ENCODE assay signal across 1 cellular context in genomic region chr12:94705656-94706055, GRCh38.
TF ChIP-seq lines count a peak whose summit lies in the region.

No MANE protein-coding gene starts in this region.

TF ChIP-seq in GM12878, 131 proteins besides CTCF, POLR2A, EP300 and RAD21:
- no peak for TF ChIP-seq RFX5 (IDR thresholded peaks at IDR 0.05; ENCODE audit: low read depth, low read length)
- no peak for TF ChIP-seq SREBF2 (IDR thresholded peaks at IDR 0.05; ENCODE audit: low read length)
- no peak for TF ChIP-seq BRCA1 (IDR thresholded peaks at IDR 0.05; ENCODE audit: low read depth, low read length)
- no peak for TF ChIP-seq ZBTB4 (CRISPR knock-in tag; IDR thresholded peaks at IDR 0.05)
- TF ChIP-seq ZNF217 (IDR thresholded peaks at IDR 0.05): no peak
- no peak for TF ChIP-seq LARP7 (IDR thresholded peaks at IDR 0.05)
- no peak for TF ChIP-seq JUND (IDR thresholded peaks at IDR 0.05; ENCODE audit: low read depth, low read length)
- no peak for TF ChIP-seq STAT1 (conservative IDR thresholded peaks at IDR 0.05)
- TF ChIP-seq CUX1 (IDR thresholded peaks at IDR 0.05; ENCODE audit: insufficient replicate concordance, low read depth, low read length): no peak
- TF ChIP-seq CREB1 (IDR thresholded peaks at IDR 0.05; ENCODE audit: low read depth): no peak
- no peak for TF ChIP-seq PKNOX1 (IDR thresholded peaks at IDR 0.05)
- TF ChIP-seq ZNF384 (IDR thresholded peaks at IDR 0.05; ENCODE audit: borderline replicate concordance, low read depth, low read length): no peak
- TF ChIP-seq ZSCAN29 (IDR thresholded peaks at IDR 0.05): no peak
- no peak for TF ChIP-seq GATAD2B (conservative IDR thresholded peaks at IDR 0.05; ENCODE audit: low read depth)
